39 cellular contexts compared by ENCODE assay signal in genomic region chr20:16302818-16303217, GRCh38.
"Had no signal": no experiment of that assay in that cellular context is flagged by ENCODE, and none has a peak within 500 bp of the region (broad histone marks: within the 10 kb centered on the region; RNA-seq: fewer than 3 reads in every experiment).

No MANE protein-coding gene starts in this region.

- H3K4me1 ChIP-seq: adrenal gland, ascending aorta had no signal

- DNase-seq: activated B cell treated with CpG ODN at 0.5 μM for 24 hours; activated CD4-positive, alpha-beta memory T cell treated with anti-CD3 and anti-CD28 coated beads for 36 hours; activated CD4-positive, alpha-beta T cell treated with anti-CD3 and anti-CD28 coated beads for 4 hours; activated CD4-positive, alpha-beta T cell treated with anti-CD3 and anti-CD28 coated beads, Interleukin-2, amount 10 ng/mL, durations not matched to agents 24 days and 14 days; activated CD4-positive, alpha-beta T cell treated with anti-CD3 and anti-CD28 coated beads, Interleukin-2, amount 50 U/mL, for 1 hour; activated CD4-positive, alpha-beta T cell treated with anti-CD3 and anti-CD28 coated beads, Interleukin-2, amount 50 U/mL, for 4 hours; activated CD4-positive, CD25-positive, alpha-beta regulatory T cell treated with anti-CD3 and anti-CD28 coated beads, Interleukin-2, amount 50 U/mL, for 72 hours; activated CD8-positive, alpha-beta memory T cell treated with anti-CD3 and anti-CD28 coated beads, Interleukin-2, amount 50 U/mL, for 4 hours; activated CD8-positive, alpha-beta T cell treated with anti-CD3 and anti-CD28 coated beads for 36 hours; activated effector memory CD4-positive, alpha-beta T cell treated with anti-CD3 and anti-CD28 coated beads, Interleukin-2, amount 50 U/mL, for 16 hours; activated gamma-delta T cell treated with Interleukin-2 at 50 U/mL for 16 hours; activated naive CD4-positive, alpha-beta T cell; activated naive CD4-positive, alpha-beta T cell treated with anti-CD3 and anti-CD28 coated beads for 36 hours; activated naive CD4-positive, alpha-beta T cell treated with anti-CD3 and anti-CD28 coated beads, Interleukin-2, amount 50 U/mL, for 16 hours; activated naive CD8-positive, alpha-beta T cell treated with anti-CD3 and anti-CD28 coated beads for 36 hours; activated T-cell treated with anti-CD3 and anti-CD28 coated beads for 4 hours; activated T-cell treated with anti-CD3 and anti-CD28 coated beads, Interleukin-2, amount 50 U/mL, for 1 hour; activated T-cell treated with anti-CD3 and anti-CD28 coated beads, Interleukin-2, amount 50 U/mL, for 4 hours; activated T-cell treated with anti-CD3 and anti-CD28 coated beads, Interleukin-2, amount 50 U/mL, for 72 hours; adrenal gland; amygdala; anterior cingulate cortex; caudate nucleus; cerebellar nuclear complex; T-helper 1 cell; T-helper 2 cell; T-helper 9 cell had no signal

- FAIRE-seq: bronchial epithelial cell, TTC549 had no signal

- H3K36me3 ChIP-seq: adrenal gland, cardiac muscle cell had no signal

- H3K27me3 Mint-ChIP-seq: activated B cell treated with CpG ODN at 0.5 μM for 24 hours; activated CD4-positive, alpha-beta memory T cell treated with anti-CD3 and anti-CD28 coated beads for 36 hours; activated CD4-positive, alpha-beta T cell treated with anti-CD3 and anti-CD28 coated beads, Interleukin-2, amount 10 ng/mL, durations not matched to agents 24 days and 14 days; activated CD8-positive, alpha-beta T cell treated with anti-CD3 and anti-CD28 coated beads for 36 hours; activated naive CD8-positive, alpha-beta T cell treated with anti-CD3 and anti-CD28 coated beads for 36 hours; activated T-helper 17 cell treated with anti-CD3 and anti-CD28 coated beads, Interleukin-2, amount 50 U/mL, for 72 hours; brain; central memory CD8-positive, alpha-beta T cell had no signal

- H3K27ac ChIP-seq: adrenal gland, ascending aorta, cardiac muscle cell, VCaP had no signal

- H3K27ac Mint-ChIP-seq: activated B cell treated with CpG ODN at 0.5 μM for 24 hours; activated CD4-positive, alpha-beta memory T cell treated with anti-CD3 and anti-CD28 coated beads for 36 hours; activated CD4-positive, alpha-beta T cell treated with anti-CD3 and anti-CD28 coated beads, Interleukin-2, amount 10 ng/mL, durations not matched to agents 24 days and 14 days; activated CD8-positive, alpha-beta T cell treated with anti-CD3 and anti-CD28 coated beads for 36 hours; activated naive CD4-positive, alpha-beta T cell treated with anti-CD3 and anti-CD28 coated beads for 36 hours; activated naive CD4-positive, alpha-beta T cell treated with anti-CD3 and anti-CD28 coated beads, Interleukin-2, amount 50 U/mL, for 72 hours; activated naive CD8-positive, alpha-beta T cell treated with anti-CD3 and anti-CD28 coated beads for 36 hours; activated T-cell treated with anti-CD3 and anti-CD28 coated beads, Interleukin-2, amount 50 U/mL, for 72 hours; activated T-helper 1 cell treated with anti-CD3 and anti-CD28 coated beads, Interleukin-12 subunit alpha, Interleukin-12 subunit beta, Interleukin-2, Interleukin-4 antibody, amounts not matched to agents 30 ng/mL and 10 ng/mL and 1 ng/mL, durations not matched to agents 14 hours and 24 hours and 36 hours; activated T-helper 17 cell treated with anti-CD3 and anti-CD28 coated beads, Interleukin-2, amount 50 U/mL, for 72 hours; brain; T-helper 1 cell treated with Interleukin-12 subunit alpha and Interleukin-12 subunit beta and Interleukin-4 antibody, amounts not matched to agents 30 μg/mL and 1 μg/mL, for 36 hours; T-helper 2 cell treated with Interferon-gamma antibody and Interleukin-4, amounts not matched to agents 5 μg/mL and 100 μg/mL, for 36 hours had no signal

- H3K4me3 Mint-ChIP-seq: activated B cell treated with CpG ODN at 0.5 μM for 24 hours; activated CD4-positive, alpha-beta memory T cell treated with anti-CD3 and anti-CD28 coated beads for 36 hours; activated CD4-positive, alpha-beta T cell treated with anti-CD3 and anti-CD28 coated beads, Interleukin-2, amount 10 ng/mL, durations not matched to agents 24 days and 14 days; activated CD8-positive, alpha-beta T cell treated with anti-CD3 and anti-CD28 coated beads for 36 hours; activated naive CD4-positive, alpha-beta T cell treated with anti-CD3 and anti-CD28 coated beads for 36 hours; activated naive CD8-positive, alpha-beta T cell treated with anti-CD3 and anti-CD28 coated beads for 36 hours; activated T-cell treated with anti-CD3 and anti-CD28 coated beads, Interleukin-2, amount 50 U/mL, for 4 hours; activated T-cell treated with anti-CD3 and anti-CD28 coated beads, Interleukin-2, amount 50 U/mL, for 72 hours; activated T-helper 1 cell treated with anti-CD3 and anti-CD28 coated beads, Interleukin-12 subunit alpha, Interleukin-12 subunit beta, Interleukin-2, Interleukin-4 antibody, amounts not matched to agents 30 ng/mL and 10 ng/mL and 1 ng/mL, durations not matched to agents 14 hours and 24 hours and 36 hours; activated T-helper 17 cell treated with anti-CD3 and anti-CD28 coated beads, Interleukin-2, amount 50 U/mL, for 72 hours; brain; central memory CD8-positive, alpha-beta T cell; T-helper 1 cell treated with Interleukin-12 subunit alpha and Interleukin-12 subunit beta and Interleukin-4 antibody, amounts not matched to agents 30 μg/mL and 1 μg/mL, for 36 hours; T-helper 2 cell treated with Interferon-gamma antibody and Interleukin-4, amounts not matched to agents 5 μg/mL and 100 μg/mL, for 36 hours had no signal

- H3K4me3 ChIP-seq: adrenal gland, ascending aorta, cardiac muscle cell had no signal

- H3K27me3 ChIP-seq: adrenal gland, ascending aorta, cardiac muscle cell had no signal

- H3K4me1 Mint-ChIP-seq: activated B cell treated with CpG ODN at 0.5 μM for 24 hours; activated CD4-positive, alpha-beta T cell treated with anti-CD3 and anti-CD28 coated beads, Interleukin-2, amount 10 ng/mL, durations not matched to agents 24 days and 14 days; activated naive CD8-positive, alpha-beta T cell treated with anti-CD3 and anti-CD28 coated beads for 36 hours; activated T-helper 17 cell treated with anti-CD3 and anti-CD28 coated beads, Interleukin-2, amount 50 U/mL, for 72 hours; brain; central memory CD8-positive, alpha-beta T cell had no signal

- ATAC-seq: activated CD8-positive, alpha-beta T cell treated with anti-CD3 and anti-CD28 coated beads for 36 hours; activated naive CD4-positive, alpha-beta T cell treated with anti-CD3 and anti-CD28 coated beads, Interleukin-2, amount 50 U/mL, for 72 hours; activated T-cell treated with anti-CD3 and anti-CD28 coated beads, Interleukin-2, amount 50 U/mL, for 4 hours; activated T-cell treated with anti-CD3 and anti-CD28 coated beads, Interleukin-2, amount 50 U/mL, for 72 hours; activated T-helper 17 cell treated with anti-CD3 and anti-CD28 coated beads, Interleukin-2, amount 50 U/mL, for 72 hours had no signal
